In the genomic region with DNA sequence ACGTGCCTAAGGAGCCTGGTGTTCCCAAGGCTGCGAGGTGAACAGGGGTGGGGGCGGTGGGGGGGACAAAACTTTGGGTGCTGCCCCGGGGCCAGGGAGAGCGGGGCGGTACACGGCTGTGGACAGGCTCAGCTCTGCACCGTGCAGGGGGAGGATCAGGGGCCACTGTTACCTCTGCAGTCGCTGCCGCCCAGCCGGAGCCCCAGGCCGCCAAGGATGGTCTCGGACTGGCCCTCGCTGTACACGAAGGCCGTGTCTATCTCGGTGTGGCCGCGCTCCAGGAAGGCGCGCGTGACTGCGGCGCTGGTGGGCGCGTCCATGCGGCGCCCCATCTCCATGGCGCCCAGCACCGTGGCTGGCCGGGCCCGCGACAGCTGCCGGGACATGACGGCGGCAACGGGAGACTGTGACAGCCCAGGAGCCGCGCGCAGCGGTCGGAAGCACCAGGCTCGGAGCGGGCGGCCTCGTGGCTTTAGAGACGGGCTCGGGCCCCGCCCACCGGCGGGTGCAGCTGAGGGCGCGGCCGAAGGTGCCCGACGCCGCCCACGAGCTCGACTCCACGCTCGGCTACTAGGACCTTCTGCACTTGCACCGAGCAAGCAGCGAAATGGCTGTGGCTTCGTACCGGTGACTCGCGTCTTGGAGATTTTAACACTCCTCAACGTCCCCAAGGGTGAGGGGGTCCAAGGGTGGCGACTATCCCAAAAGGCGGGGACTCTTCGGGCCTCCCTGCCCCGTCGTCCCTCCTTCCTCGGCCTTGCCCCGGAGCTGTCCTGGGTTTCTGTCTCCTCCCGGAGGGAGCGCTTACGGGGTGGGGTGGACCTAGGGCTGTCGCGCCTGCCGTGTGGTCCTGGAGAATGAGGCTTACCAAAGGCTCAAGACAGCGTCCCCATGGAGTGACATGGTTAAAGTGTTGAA, we compare ENCODE assay signal across 9 cellular contexts. TPM values are rescaled to one million over a fixed set of nuclear protein-coding genes. Genes with fewer than 3 reads are reported as not detected.
DNase-seq lines count a peak whose midpoint lies in the region; ATAC-seq and TF ChIP-seq lines count a peak whose summit lies in the region.
"Not testable (repeated sequence)": the region's sequence is repeated elsewhere in the genome, so short reads cannot be mapped to it uniquely, and the experiment has no call there.
"Had no signal": no experiment of that assay in that cellular context is flagged by ENCODE, and none has a peak within 500 bp of the region (broad histone marks: within the 10 kb centered on the region; RNA-seq: fewer than 3 reads in every experiment).

A gene (minus strand): TSS at position 447 of the 918 bp plus-strand sequence. CDS start 61 bp downstream, at position 386.

- H2AFZ ChIP-seq in GM23338: peak within 1 kb of the TSS; percentile 72; the same call in 1 of the 2 replicates

- DNase-seq in GM23338 (ENCODE audit: low spot score): peak; percentile 66
- DNase-seq in T-cell: peak in 32 of 34 experiments; percentile 19 to 63 (median 43)
- DNase-seq in activated T-helper 1 cell treated with anti-CD3 and anti-CD28 coated beads, Interleukin-12 subunit alpha, Interleukin-12 subunit beta, Interleukin-2, Interleukin-4 antibody, amounts not matched to agents 30 ng/mL and 10 ng/mL and 1 ng/mL, durations not matched to agents 14 hours and 24 hours and 36 hours (ENCODE audit: low spot score): peak; percentile 34
- DNase-seq in colonic mucosa: peak; percentile 85
- DNase-seq in right cardiac atrium: peak; percentile 65 to 83 (median 74)
- peak; percentile 29 to 75 (median 48) for DNase-seq in naive thymus-derived CD8-positive, alpha-beta T cell
- DNase-seq in stimulated activated CD4-positive, alpha-beta T cell treated with anti-CD3 and anti-CD28 coated beads, Interleukin-4, amount 100 ng/mL, for 24 hours: peak; percentile 60

- not testable (repeated sequence) for H3K4me1 ChIP-seq in GM23338 (ENCODE audit: insufficient read depth); colonic mucosa; right cardiac atrium (ENCODE audit: control insufficient read depth, insufficient read depth, low read length)

- not testable (repeated sequence) for H4K20me1 ChIP-seq in GM23338 (replicated peaks; ENCODE audit: insufficient read depth)

- ATAC-seq in GM23338: peak; percentile 93
- ATAC-seq in T-cell (replicated peaks in 1 of 4): peak; percentile 93 to 99 (median 96)
- ATAC-seq in right cardiac atrium: peak; percentile 84 to 90
- peak; percentile 93 to 99 for ATAC-seq in naive thymus-derived CD8-positive, alpha-beta T cell

- H3K36me3 Mint-ChIP-seq in GM23338 (ENCODE audit: low read depth): peaks cover 12% of the 10 kb centered on the region; the same call in 2 of the 3 replicates
- H3K36me3 Mint-ChIP-seq in T-cell; activated T-helper 1 cell treated with anti-CD3 and anti-CD28 coated beads, Interleukin-12 subunit alpha, Interleukin-12 subunit beta, Interleukin-2, Interleukin-4 antibody, amounts not matched to agents 30 ng/mL and 10 ng/mL and 1 ng/mL, durations not matched to agents 14 hours and 24 hours and 36 hours (ENCODE audit: low read depth): not testable (repeated sequence)
- H3K36me3 Mint-ChIP-seq in naive thymus-derived CD8-positive, alpha-beta T cell: peaks cover 2 to 16% (median 10%) of the 10 kb centered on the region in 3 donors

- H3K79me2 ChIP-seq in GM23338 (replicated peaks; ENCODE audit: insufficient read depth): not testable (repeated sequence)

- POLR2A ChIA-PET in T-cell (lab: Charles Lee): not testable (repeated sequence)
- POLR2A ChIA-PET in naive thymus-derived CD8-positive, alpha-beta T cell (lab: Charles Lee): interaction anchor here (1.4 kb wide), 1 partner anchor 38 kb away, joined by 3 read pairs; a partner anchor contains a TSS

- peaks cover 37% of the 10 kb centered on the region for H3K27me3 ChIP-seq in GM23338 (ENCODE audit: insufficient read depth)
- not testable (repeated sequence) for H3K27me3 ChIP-seq in colonic mucosa; right cardiac atrium (ENCODE audit: control insufficient read depth, insufficient read depth)

- H3K9me3 Mint-ChIP-seq in GM23338: peaks cover 13% of the 10 kb centered on the region
- H3K9me3 Mint-ChIP-seq in T-cell: not testable (repeated sequence)
- H3K9me3 Mint-ChIP-seq in activated T-helper 1 cell treated with anti-CD3 and anti-CD28 coated beads, Interleukin-12 subunit alpha, Interleukin-12 subunit beta, Interleukin-2, Interleukin-4 antibody, amounts not matched to agents 30 ng/mL and 10 ng/mL and 1 ng/mL, durations not matched to agents 14 hours and 24 hours and 36 hours: peaks cover 12% of the 10 kb centered on the region
- peaks cover 0 to 19% (median 6%) of the 10 kb centered on the region in 9 donors for H3K9me3 Mint-ChIP-seq in naive thymus-derived CD8-positive, alpha-beta T cell

- H3K4me2 ChIP-seq in GM23338: peak within 1 kb of the TSS; percentile 89

- CTCF ChIA-PET in T-cell (lab: Charles Lee): interaction anchor here in 1 of 2 donors (0.6 kb wide), 1 partner anchor 322 kb away, joined by 3 read pairs; no protein-coding TSS in a partner anchor

- H3K27me3 Mint-ChIP-seq in GM23338 (ENCODE audit: insufficient read depth, low read depth, poor library complexity) (peaks cover 33% of the 10 kb centered on the region), T-cell (peaks cover 10 to 13% of the 10 kb centered on the region in 2 donors)
- not testable (repeated sequence) for H3K27me3 Mint-ChIP-seq in activated T-helper 1 cell treated with anti-CD3 and anti-CD28 coated beads, Interleukin-12 subunit alpha, Interleukin-12 subunit beta, Interleukin-2, Interleukin-4 antibody, amounts not matched to agents 30 ng/mL and 10 ng/mL and 1 ng/mL, durations not matched to agents 14 hours and 24 hours and 36 hours (ENCODE audit: insufficient read depth)
- H3K27me3 Mint-ChIP-seq in naive thymus-derived CD8-positive, alpha-beta T cell: peaks cover 2 to 22% (median 9%) of the 10 kb centered on the region in 5 donors

- H3K4me3 ChIP-seq in GM23338: peak within 1 kb of the TSS; percentile 63
- peak within 1 kb of the TSS; percentile 51 for H3K4me3 ChIP-seq in colonic mucosa
- peak within 1 kb of the TSS; percentile 5 for H3K4me3 ChIP-seq in right cardiac atrium (ENCODE audit: low read length)

- peak within 1 kb of the TSS; percentile 73 to 84 for H3K9ac ChIP-seq in colonic mucosa (ENCODE audit: low read depth in 2 of 2, low read length in 2 of 2)

- not testable (repeated sequence) for TF ChIP-seq CTCF in 22Rv1 (IDR thresholded peaks at IDR 0.05); GM23338 (conservative IDR thresholded peaks at IDR 0.05; ENCODE audit: low read depth in 2 of 2); colonic mucosa (IDR thresholded peaks at IDR 0.05)

- H3K27ac ChIP-seq in 22Rv1 (peak within 1 kb of the TSS; percentile 77), colonic mucosa (peak within 1 kb of the TSS; percentile 76)
- H3K27ac ChIP-seq in GM23338 (ENCODE audit: low read depth); right cardiac atrium (ENCODE audit: low read length): not testable (repeated sequence)

- H3K4me1 Mint-ChIP-seq in GM23338; activated T-helper 1 cell treated with anti-CD3 and anti-CD28 coated beads, Interleukin-12 subunit alpha, Interleukin-12 subunit beta, Interleukin-2, Interleukin-4 antibody, amounts not matched to agents 30 ng/mL and 10 ng/mL and 1 ng/mL, durations not matched to agents 14 hours and 24 hours and 36 hours (ENCODE audit: low read depth): not testable (repeated sequence)
- H3K4me1 Mint-ChIP-seq in T-cell: peaks cover 6 to 19% (median 8%) of the 10 kb centered on the region in 3 donors
- peaks cover 5 to 12% (median 7%) of the 10 kb centered on the region in 4 donors for H3K4me1 Mint-ChIP-seq in naive thymus-derived CD8-positive, alpha-beta T cell

- H3K9me3 ChIP-seq in colonic mucosa; right cardiac atrium (ENCODE audit: control insufficient read depth, low read length): not testable (repeated sequence)

- WGBS in right cardiac atrium: 12% methylated on average over 71 of the region's 82 CpGs

- H3K36me3 ChIP-seq in GM23338 (ENCODE audit: insufficient read depth); colonic mucosa: not testable (repeated sequence)

- H3K27ac Mint-ChIP-seq in GM23338, T-cell: not testable (repeated sequence)
- peak within 1 kb of the TSS; percentile 73 for H3K27ac Mint-ChIP-seq in activated T-helper 1 cell treated with anti-CD3 and anti-CD28 coated beads, Interleukin-12 subunit alpha, Interleukin-12 subunit beta, Interleukin-2, Interleukin-4 antibody, amounts not matched to agents 30 ng/mL and 10 ng/mL and 1 ng/mL, durations not matched to agents 14 hours and 24 hours and 36 hours
- peak within 1 kb of the TSS in 4 of 10 donors; percentile 11 to 80 (median 28) for H3K27ac Mint-ChIP-seq in naive thymus-derived CD8-positive, alpha-beta T cell

- H3K9me2 ChIP-seq in GM23338 (ENCODE audit: insufficient read depth): not testable (repeated sequence)

- intact Hi-C loops in activated T-helper 1 cell treated with anti-CD3 and anti-CD28 coated beads, Interleukin-12 subunit alpha, Interleukin-12 subunit beta, Interleukin-2, Interleukin-4 antibody, amounts not matched to agents 30 ng/mL and 10 ng/mL and 1 ng/mL, durations not matched to agents 14 hours and 24 hours and 36 hours (cut with micrococcal nuclease); colonic mucosa (cut with DNase I); right cardiac atrium (cut with DNase I): not testable (repeated sequence)

- H3F3A ChIP-seq in GM23338 (replicated peaks; ENCODE audit: low read depth): not testable (repeated sequence)

- H3K4me3 Mint-ChIP-seq in GM23338: peak within 1 kb of the TSS; percentile 69
- peak within 1 kb of the TSS; percentile 55 to 76 (median 62) for H3K4me3 Mint-ChIP-seq in T-cell
- H3K4me3 Mint-ChIP-seq in activated T-helper 1 cell treated with anti-CD3 and anti-CD28 coated beads, Interleukin-12 subunit alpha, Interleukin-12 subunit beta, Interleukin-2, Interleukin-4 antibody, amounts not matched to agents 30 ng/mL and 10 ng/mL and 1 ng/mL, durations not matched to agents 14 hours and 24 hours and 36 hours: not testable (repeated sequence)
- H3K4me3 Mint-ChIP-seq in naive thymus-derived CD8-positive, alpha-beta T cell: peak within 1 kb of the TSS; percentile 64 to 88 (median 72)

RNA-seq across cellular contexts. Expression of the gene that starts here (rescaled TPM):
- 0.14 TPM in 1 of 2 replicates, not detected in the other for total RNA-seq in GM23338 (2014; rRNA removed; shearing (Covaris generic))
- polyA plus RNA-seq in GM23338 (2016; fragmentation: Nextera tagmentation; extraction: Ambion mirVana) (0.24 and 0.86 TPM in 2 replicates), right cardiac atrium (0.20 TPM)
- total RNA-seq in T-cell (1 to 10 TPM in 3 of 5 donors, under 1 TPM in 2; 0.82 to 2.8 (median 1.1) TPM), colonic mucosa (100 to 1,000 TPM in 1 of 2 donors, 10 to 100 TPM in 1; 97.0 to 119 TPM), right cardiac atrium (under 1 TPM in 3 of 4 donors, not detected in 1; 0.17 to 0.26 (median 0.22) TPM)
- total RNA-seq in activated T-helper 1 cell treated with anti-CD3 and anti-CD28 coated beads, Interleukin-12 subunit alpha, Interleukin-12 subunit beta, Interleukin-2, Interleukin-4 antibody, amounts not matched to agents 30 ng/mL and 10 ng/mL and 1 ng/mL, durations not matched to agents 14 hours and 24 hours and 36 hours: 1.2 and 1.7 TPM in 2 replicates
- 1 to 10 TPM in 1 of 2 experiments, under 1 TPM in 1; 0.96 to 1.5 TPM for total RNA-seq in naive thymus-derived CD8-positive, alpha-beta T cell
- under 1 TPM in 1 of 3 donors, not detected in 2; 0.08 TPM for polyA plus RNA-seq in naive thymus-derived CD8-positive, alpha-beta T cell
- total RNA-seq: A172 had no signal

Comparison
In these comparisons a context has a peak if more than half of its experiments do, and no peak if none do; other contexts are left out.
1. RNA of the gene that starts here (total RNA-seq): 97.0 to 119 TPM in colonic mucosa; 0.96 to 1.5 TPM in naive thymus-derived CD8-positive, alpha-beta T cell, 1.2 to 1.7 TPM in activated T-helper 1 cell treated with anti-CD3 and anti-CD28 coated beads, Interleukin-12 subunit alpha, Interleukin-12 subunit beta, Interleukin-2, Interleukin-4 antibody, amounts not matched to agents 30 ng/mL and 10 ng/mL and 1 ng/mL, durations not matched to agents 14 hours and 24 hours and 36 hours, 0.82 to 2.8 TPM in T-cell, 0.17 to 0.26 TPM in right cardiac atrium and 0.14 TPM in GM23338; every median in the first group is over 10 times any median in the second.
2. Peak in DNase-seq, ATAC-seq, H3K4me3 ChIP-seq and H3K4me2 ChIP-seq in GM23338; RNA of the gene not detected or under 1 TPM.
3. Peak in DNase-seq, ATAC-seq and H3K4me3 ChIP-seq in right cardiac atrium; RNA of the gene not detected or under 1 TPM.
4. DNase-seq: peak in every context shown above with its lines; median percentile 85 in colonic mucosa; 74 in right cardiac atrium; 66 in GM23338; 60 in stimulated activated CD4-positive, alpha-beta T cell treated with anti-CD3 and anti-CD28 coated beads, Interleukin-4, amount 100 ng/mL, for 24 hours; 48 in naive thymus-derived CD8-positive, alpha-beta T cell; 43 in T-cell; 34 in activated T-helper 1 cell treated with anti-CD3 and anti-CD28 coated beads, Interleukin-12 subunit alpha, Interleukin-12 subunit beta, Interleukin-2, Interleukin-4 antibody, amounts not matched to agents 30 ng/mL and 10 ng/mL and 1 ng/mL, durations not matched to agents 14 hours and 24 hours and 36 hours.
5. H3K4me3 ChIP-seq: peak in every context shown above with its lines; median percentile 63 in GM23338; 51 in colonic mucosa; 5 in right cardiac atrium.
6. Peak in every context shown above with its lines, with median percentiles within 50 percentile points of each other: ATAC-seq.